In genomic region chr3:172701758-172702157, GRCh38 we compare ENCODE assay signal across 29 cellular contexts. TPM values are rescaled to one million over a fixed set of nuclear protein-coding genes. Genes with fewer than 3 reads are reported as not detected.
DNase-seq lines count a peak whose midpoint lies in the region; ATAC-seq and TF ChIP-seq lines count a peak whose summit lies in the region.
"Had no signal": no experiment of that assay in that cellular context is flagged by ENCODE, and none has a peak within 500 bp of the region (broad histone marks: within the 10 kb centered on the region; RNA-seq: fewer than 3 reads in every experiment).

No MANE protein-coding gene starts in this region.

- H3K27ac Mint-ChIP-seq in CD14-positive monocyte = peak overlapping the region in 6 of 7 donors; percentile 26 to 87 (median 42)
- H3K27ac Mint-ChIP-seq: activated naive CD8-positive, alpha-beta T cell treated with anti-CD3 and anti-CD28 coated beads, Interleukin-2, amount 50 U/mL, for 24 hours; nephron had no signal

- peak overlapping the region; percentile 15; the same call in 1 of the 2 replicates for H3K27ac ChIP-seq in Panc1 (ENCODE audit: low read length)
- no peak overlapping the region for H3K27ac ChIP-seq in right lobe of liver
- H3K27ac ChIP-seq: BLaER1, HL-60, lower lobe of right lung, tibial nerve, VCaP had no signal

- peaks cover 22% of the 10 kb centered on the region; the same call in 1 of the 2 replicates for H3K4me1 ChIP-seq in Panc1 (ENCODE audit: control insufficient read depth, insufficient read depth, low read length)
- H3K4me1 ChIP-seq in right lobe of liver = no peaks in the 10 kb centered on the region
- H3K4me1 ChIP-seq: BLaER1 had no signal

- 96% methylated on average over 3 of the region's 3 CpGs for WGBS in right lobe of liver (ENCODE audit: insufficient coverage, low coverage, low lambda C conversion rate, missing lambda C conversion rate)

- intact Hi-C loops in CD14-positive monocyte (cut with micrococcal nuclease) = no loop called here
- intact Hi-C loops in Panc1 (cut with micrococcal nuclease; ENCODE audit: unreplicated experiment) = no loop called here
- intact Hi-C loops in right lobe of liver (cut with DNase I) = no loop called here

- TF ChIP-seq CTCF in CD14-positive monocyte (IDR thresholded peaks at IDR 0.05) (no peak), Panc1 (IDR thresholded peaks at IDR 0.05) (no peak), right lobe of liver (IDR thresholded peaks at IDR 0.05) (no peak)

- peaks cover 47% of the 10 kb centered on the region for H3K4me1 Mint-ChIP-seq in CD14-positive monocyte
- H3K4me1 Mint-ChIP-seq: nephron had no signal

- H3K9me3 ChIP-seq in Panc1 (ENCODE audit: control insufficient read depth, insufficient read depth, low read depth, low read length) = no peaks in the 10 kb centered on the region
- H3K9me3 ChIP-seq in right lobe of liver = no peaks in the 10 kb centered on the region
- H3K9me3 ChIP-seq: BLaER1, Caco-2, lower lobe of right lung, tibial nerve had no signal

- H3K36me3 ChIP-seq in Panc1 (ENCODE audit: control insufficient read depth, insufficient read depth, low read length) (no peaks in the 10 kb centered on the region), right lobe of liver (no peaks in the 10 kb centered on the region)
- H3K36me3 ChIP-seq: BLaER1, lower lobe of right lung, tibial nerve had no signal

- in situ Hi-C loops in Panc1 (cut with HindIII; ENCODE audit: low pct_unique_long_range_greater_than_20kb, low sequenced_read_pairs) = no loop called here
- in situ Hi-C loops in KBM-7 (cut with MboI; ENCODE audit: low pct_unique_long_range_greater_than_20kb, low sequenced_read_pairs) = no loop called here

- no peak for TF ChIP-seq POLR2A in right lobe of liver (IDR thresholded peaks at IDR 0.05)

- H3K4me3 ChIP-seq in Panc1 (ENCODE audit: low read depth in 2 of 2, low read length in 2 of 2) = no peak overlapping the region
- no peak overlapping the region for H3K4me3 ChIP-seq in right lobe of liver
- H3K4me3 ChIP-seq: BLaER1, lower lobe of right lung, smooth muscle cell, tibial nerve had no signal

- H3K9me3 Mint-ChIP-seq in CD14-positive monocyte = peaks cover 0 to 4% (median 0%) of the 10 kb centered on the region in 7 donors
- H3K9me3 Mint-ChIP-seq: activated naive CD8-positive, alpha-beta T cell treated with anti-CD3 and anti-CD28 coated beads, Interleukin-2, amount 50 U/mL, for 24 hours; activated T-cell treated with anti-CD3 and anti-CD28 coated beads, Interleukin-2, amount 50 U/mL, for 4 hours; nephron had no signal

- H3K36me3 Mint-ChIP-seq in CD14-positive monocyte = peaks cover 18 to 27% of the 10 kb centered on the region in 2 donors

- DNase-seq in CD14-positive monocyte (ENCODE audit: low spot score) = no peak
- DNase-seq in Panc1 (ENCODE audit: low read depth, low spot score) = no peak
- DNase-seq in right lobe of liver = no peak
- DNase-seq in KBM-7 = no peak
- no peak for DNase-seq in NCI-H2107 treated with DMSO at 0.1 percent for 48 hours (lab: John Stamatoyannopoulos, UW; ENCODE audit: unreplicated experiment)
- DNase-seq: activated CD4-positive, alpha-beta T cell treated with anti-CD3 and anti-CD28 coated beads for 4 hours; activated naive CD8-positive, alpha-beta T cell treated with anti-CD3 and anti-CD28 coated beads, Interleukin-2, amount 50 U/mL, for 24 hours; activated T-cell treated with anti-CD3 and anti-CD28 coated beads, Interleukin-2, amount 50 U/mL, for 4 hours; cerebellar nuclear complex; islet precursor cell; lower lobe of right lung; NCI-H1105; NCI-H2081 treated with DMSO at 0.1 percent for 48 hours; NCI-H345; NCI-H82; retina; stimulated activated CD4-positive, alpha-beta T cell treated with anti-CD3 and anti-CD28 coated beads, Interleukin-1b, Interleukin-23, amount 100 ng/mL, for 48 hours had no signal

- H3K27me3 Mint-ChIP-seq in CD14-positive monocyte (ENCODE audit: low read depth in 3 of 3) = no peaks in the 10 kb centered on the region
- H3K27me3 Mint-ChIP-seq: activated naive CD8-positive, alpha-beta T cell treated with anti-CD3 and anti-CD28 coated beads, Interleukin-2, amount 50 U/mL, for 24 hours had no signal

- no TSS peak for BruUV-seq in Panc1 (replicated peaks; lab: Mats Ljungman, UMichigan)

- ATAC-seq in GM19463 (IDR thresholded peaks at IDR 0.05; ENCODE audit: unreplicated experiment) = peak; percentile 70
- ATAC-seq in Panc1 = peak; percentile 35; the same call in 1 of the 2 replicates
- peak in 3 of 4 donors; percentile 34 to 61 (median 49) for ATAC-seq in right lobe of liver
- no peak for ATAC-seq in HG03108 (IDR thresholded peaks at IDR 0.05; ENCODE audit: unreplicated experiment)
- ATAC-seq in GM21390 (IDR thresholded peaks at IDR 0.05; ENCODE audit: unreplicated experiment) = no peak
- ATAC-seq: activated naive CD8-positive, alpha-beta T cell treated with anti-CD3 and anti-CD28 coated beads, Interleukin-2, amount 50 U/mL, for 24 hours; activated T-cell treated with anti-CD3 and anti-CD28 coated beads, Interleukin-2, amount 50 U/mL, for 4 hours; HCT116; SK-N-SH treated with all-trans-retinoic acid at 6 μM for 48 hours had no signal

- no peaks in the 10 kb centered on the region for H3K27me3 ChIP-seq in Panc1 (ENCODE audit: control insufficient read depth, insufficient read depth, low read length)
- no peaks in the 10 kb centered on the region for H3K27me3 ChIP-seq in right lobe of liver
- H3K27me3 ChIP-seq: BLaER1, tibial nerve had no signal

- no peak overlapping the region for H3K4me3 Mint-ChIP-seq in CD14-positive monocyte
- H3K4me3 Mint-ChIP-seq: activated naive CD8-positive, alpha-beta T cell treated with anti-CD3 and anti-CD28 coated beads, Interleukin-2, amount 50 U/mL, for 24 hours; activated T-cell treated with anti-CD3 and anti-CD28 coated beads, Interleukin-2, amount 50 U/mL, for 4 hours; nephron had no signal

- CTCF ChIA-PET in Panc1 (lab: Charles Lee) = interaction anchor here (0.7 kb wide), 1 partner anchor 254 kb away, joined by 3 read pairs; no protein-coding TSS in a partner anchor

- POLR2A ChIA-PET in Panc1 (lab: Charles Lee) = no interaction called here

RNA-seq across cellular contexts. Expression of gene NCEH1, which starts 9.1 kb away (rescaled TPM):
- 10 to 100 TPM; 20.7 to 23.9 TPM for polyA plus RNA-seq in CD14-positive monocyte
- total RNA-seq in Panc1 (2021; ENCODE audit: unreplicated experiment) (73.0 TPM), right lobe of liver (10 to 100 TPM in 1 of 6 experiments, 1 to 10 TPM in 5; 1.5 to 13.0 (median 4.3) TPM)
- 31.7 TPM for polyA plus RNA-seq in Panc1 (2012; ENCODE audit: insufficient read length)

RNA-seq across cellular contexts. Expression of gene ECT2, which starts 48.8 kb away (rescaled TPM):
- 1 to 10 TPM; 2.6 to 3.3 TPM for polyA plus RNA-seq in CD14-positive monocyte
- total RNA-seq in Panc1 (2021; ENCODE audit: unreplicated experiment) = 102 TPM
- polyA plus RNA-seq in Panc1 (2012; ENCODE audit: insufficient read length) = 23.7 TPM
- 1 to 10 TPM; 1.5 to 7.8 (median 3.8) TPM for total RNA-seq in right lobe of liver

Comparison
In these comparisons a context has a peak if more than half of its experiments do, and no peak if none do; other contexts are left out.
1. ATAC-seq: peak in GM19463 (single experiment), Panc1 (single experiment) and right lobe of liver (3 of 4); none in HG03108 (single experiment) and GM21390 (single experiment).
2. RNA of gene ECT2, which starts 48.8 kb away (total RNA-seq): 102 TPM in Panc1 (single experiment); 1.5 to 7.8 TPM in right lobe of liver; every median in the first group is over 10 times any median in the second.